In genomic region chr12:6199531-6200265, GRCh38 we compare ENCODE assay signal across 8 cellular contexts. TPM values are rescaled to one million over a fixed set of nuclear protein-coding genes. Genes with fewer than 3 reads are reported as not detected.
DNase-seq lines count a peak whose midpoint lies in the region; ATAC-seq and TF ChIP-seq lines count a peak whose summit lies in the region.

No MANE protein-coding gene starts in this region.

- ATAC-seq in GM23338 (peak; percentile 11), HG03039 (IDR thresholded peaks at IDR 0.05; ENCODE audit: unreplicated experiment) (no peak), GM21360 (IDR thresholded peaks at IDR 0.05; ENCODE audit: unreplicated experiment) (no peak)

- peak overlapping the region; percentile 86 for H3K4me2 ChIP-seq in GM23338

- peaks cover 18% of the 10 kb centered on the region for H3K36me3 Mint-ChIP-seq in GM23338 (ENCODE audit: low read depth)
- no peaks in the 10 kb centered on the region for H3K36me3 Mint-ChIP-seq in osteocyte (ENCODE audit: unreplicated experiment)

- H3K4me3 ChIP-seq in GM23338 (peak overlapping the region; percentile 95), SJSA1 (peak overlapping the region; percentile 90), fibroblast of mammary gland (ENCODE audit: control insufficient read depth, low read depth, low read length) (peak overlapping the region; percentile 37)

- no peaks in the 10 kb centered on the region for H3K9me3 ChIP-seq in SJSA1 (replicated peaks)

- H3K27ac ChIP-seq in GM23338 (ENCODE audit: low read depth) (peak overlapping the region; percentile 95), SJSA1 (peak overlapping the region; percentile 94)

- peaks cover 39% of the 10 kb centered on the region for H3K79me2 ChIP-seq in GM23338 (replicated peaks; ENCODE audit: insufficient read depth)

- peaks cover 10% of the 10 kb centered on the region for H3K27me3 ChIP-seq in GM23338 (ENCODE audit: insufficient read depth)
- H3K27me3 ChIP-seq in SJSA1 (replicated peaks), result no peaks in the 10 kb centered on the region

- no peaks in the 10 kb centered on the region for H3K9me3 Mint-ChIP-seq in GM23338
- no peaks in the 10 kb centered on the region for H3K9me3 Mint-ChIP-seq in osteocyte (ENCODE audit: unreplicated experiment)

- H3K4me1 Mint-ChIP-seq in GM23338, result peaks cover 70% of the 10 kb centered on the region
- peaks cover 45% of the 10 kb centered on the region for H3K4me1 Mint-ChIP-seq in osteocyte (ENCODE audit: unreplicated experiment)

- H3K27ac Mint-ChIP-seq in GM23338 (peak overlapping the region; percentile 62; the same call in 1 of the 2 replicates), osteocyte (ENCODE audit: unreplicated experiment) (peak overlapping the region; percentile 88)

- TF ChIP-seq CTCF in GM23338 (conservative IDR thresholded peaks at IDR 0.05; ENCODE audit: low read depth in 2 of 2) (no peak), fibroblast of mammary gland (conservative IDR thresholded peaks at IDR 0.05; ENCODE audit: control insufficient read depth, insufficient read depth, low read depth, low read length) (no peak), osteocyte (IDR thresholded peaks at IDR 0.05) (no peak)

- peaks cover 3% of the 10 kb centered on the region; the same call in 1 of the 2 replicates for H3K36me3 ChIP-seq in GM23338 (ENCODE audit: insufficient read depth)
- peaks cover 36% of the 10 kb centered on the region for H3K36me3 ChIP-seq in SJSA1

- H3K27me3 Mint-ChIP-seq in GM23338 (ENCODE audit: insufficient read depth, low read depth, poor library complexity) (peaks cover 19% of the 10 kb centered on the region), osteocyte (ENCODE audit: unreplicated experiment) (no peaks in the 10 kb centered on the region)

- H2AFZ ChIP-seq in GM23338, result peak overlapping the region; percentile 1; the same call in 1 of the 2 replicates

- DNase-seq in GM23338 (ENCODE audit: low spot score), result peak; percentile 85
- peak; percentile 76 to 90 for DNase-seq in SJSA1 (ENCODE audit: low read depth in 1 of 2, low spot score in 2 of 2)
- DNase-seq in fibroblast of mammary gland (ENCODE audit: low read depth), result peak; percentile 23
- DNase-seq in osteocyte (ENCODE audit: extremely low spot score, unreplicated experiment), result no peak
- DNase-seq in foreskin melanocyte, result no peak
- DNase-seq in activated naive CD4-positive, alpha-beta T cell (lab: John Stamatoyannopoulos, UW), result no peak

- H3K4me1 ChIP-seq in GM23338 (ENCODE audit: insufficient read depth) (peaks cover 62% of the 10 kb centered on the region), SJSA1 (replicated peaks) (peaks cover 68% of the 10 kb centered on the region)

- H4K20me1 ChIP-seq in GM23338 (replicated peaks; ENCODE audit: insufficient read depth), result peaks cover 3% of the 10 kb centered on the region; the same call in 1 of the 2 replicates

- peaks cover 22% of the 10 kb centered on the region for H3F3A ChIP-seq in GM23338 (replicated peaks; ENCODE audit: low read depth)

- H3K4me3 Mint-ChIP-seq in GM23338, result peak overlapping the region; percentile 83
- H3K4me3 Mint-ChIP-seq in osteocyte (ENCODE audit: unreplicated experiment), result peak overlapping the region; percentile 72

- no peaks in the 10 kb centered on the region for H3K9me2 ChIP-seq in GM23338 (ENCODE audit: insufficient read depth)

TF ChIP-seq in GM23338, 12 proteins besides CTCF, POLR2A, EP300 and RAD21:
- TF ChIP-seq CREB1 (CRISPR knock-in tag; IDR thresholded peaks at IDR 0.05; ENCODE audit: low read depth) (0 out of 2 replicates have a peak, but pooled peaks have one; percentile 13), NANOG (IDR thresholded peaks at IDR 0.05; ENCODE audit: borderline replicate concordance) (no peak), STAT1 (IDR thresholded peaks at IDR 0.05; ENCODE audit: unreplicated experiment) (no peak), REST (IDR thresholded peaks at IDR 0.05; ENCODE audit: unreplicated experiment) (no peak), ZNF462 (CRISPR knock-in tag; IDR thresholded peaks at IDR 0.05) (no peak)

RNA-seq across cellular contexts. Expression of gene CD9, which starts 0.5 kb away (rescaled TPM):
- total RNA-seq in GM23338 (2014; rRNA removed; shearing (Covaris generic)), result 222 and 227 TPM in 2 replicates
- polyA plus RNA-seq in GM23338 (2016; fragmentation: Nextera tagmentation; extraction: Ambion mirVana), result 250 and 251 TPM in 2 replicates
- 279 and 304 TPM in 2 replicates for total RNA-seq in SJSA1 (2014; rRNA removed; shearing (Covaris generic))
- 77.1 and 84.5 TPM in 2 replicates for total RNA-seq in osteocyte

Comparison
In these comparisons a context has a peak if more than half of its experiments do, and no peak if none do; other contexts are left out.
1. DNase-seq: peak in GM23338 (single experiment), SJSA1 (2 of 2) and fibroblast of mammary gland (single experiment); none in osteocyte (single experiment), foreskin melanocyte (single experiment) and activated naive CD4-positive, alpha-beta T cell (0 of 4).
2. H3K4me3 ChIP-seq: peak in every context shown above with its lines; median percentile 95 in GM23338; 90 in SJSA1; 37 in fibroblast of mammary gland.